Comparison of ENCODE assay signal across 8 cellular contexts in the genomic region with DNA sequence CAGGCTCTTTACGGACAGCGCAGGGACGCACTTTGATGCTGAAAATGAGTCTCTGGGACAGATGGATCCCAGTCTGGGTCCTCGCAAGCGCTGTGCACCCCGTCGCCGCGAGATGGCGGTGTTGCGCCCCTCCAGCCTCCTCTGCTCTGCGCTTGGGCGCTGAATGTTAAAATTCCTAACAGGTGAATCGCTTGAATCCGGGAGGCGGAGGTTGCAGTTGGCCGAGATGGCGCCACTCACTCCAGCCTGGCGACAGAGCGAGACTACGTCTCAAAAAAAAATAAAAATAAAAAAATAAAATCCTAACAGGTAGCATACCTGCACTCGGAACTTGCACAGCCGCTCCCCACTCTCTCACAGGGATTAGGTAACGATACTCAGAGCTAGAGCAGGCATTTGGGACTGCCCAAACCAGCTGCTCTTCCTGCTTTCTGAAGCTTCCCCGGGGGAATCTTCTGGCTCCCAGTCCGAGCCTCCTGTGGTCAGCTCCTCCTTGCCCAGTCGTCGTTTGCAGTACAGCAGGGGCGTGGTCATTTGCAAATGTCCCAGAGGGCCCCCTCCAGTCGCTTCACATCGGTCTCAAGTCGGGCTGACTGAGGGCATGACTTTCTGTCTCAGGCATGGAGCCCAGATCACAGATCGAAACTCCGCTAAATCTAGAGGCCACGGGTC. TPM values are rescaled to one million over a fixed set of nuclear protein-coding genes. Genes with fewer than 3 reads are reported as not detected.
DNase-seq lines count a peak whose midpoint lies in the region; ATAC-seq and TF ChIP-seq lines count a peak whose summit lies in the region.

No MANE protein-coding gene starts in this region.

- peak overlapping the region; percentile 56; the same call in 1 of the 2 replicates for H3K9ac ChIP-seq in iPS-20b (ENCODE audit: low read depth, low read length)

- H3K36me3 ChIP-seq in WERI-Rb-1 = no peaks in the 10 kb centered on the region
- H3K36me3 ChIP-seq in iPS-20b (ENCODE audit: insufficient read depth, low read depth, low read length) = no peaks in the 10 kb centered on the region

- no peaks in the 10 kb centered on the region for H3K9me3 ChIP-seq in WERI-Rb-1 (ENCODE audit: severe bottlenecking)
- H3K9me3 ChIP-seq in iPS-20b (ENCODE audit: insufficient read depth, low read depth, low read length) = no peaks in the 10 kb centered on the region

- DNase-seq in AG20443 (ENCODE audit: low spot score) (peak; percentile 93), M059J (ENCODE audit: low read depth) (peak; percentile 83), WERI-Rb-1 (peak; percentile 65), cardiac fibroblast (ENCODE audit: low read depth in 2 of 2) (peak; percentile 64 to 82), smooth muscle cell of the brain vasculature (ENCODE audit: low read depth, low spot score) (peak; percentile 6)

- H3K4me3 ChIP-seq in WERI-Rb-1 (ENCODE audit: low read depth, low read length) (peak overlapping the region; percentile 29), cardiac fibroblast (replicated peaks in 1 of 2; ENCODE audit: low read depth in 2 of 2, low read length in 2 of 2) (peak overlapping the region in 1 of 2 donors; percentile 32), iPS-20b (ENCODE audit: low read length) (peak overlapping the region; percentile 54)

- peak; percentile 82 for TF ChIP-seq CTCF in WERI-Rb-1 (IDR thresholded peaks at IDR 0.05; ENCODE audit: low read depth, low read length)
- TF ChIP-seq CTCF in cardiac fibroblast (IDR thresholded peaks at IDR 0.05; ENCODE audit: low read depth, low read length) = peak; percentile 97

- H3K4me1 ChIP-seq in iPS-20b (ENCODE audit: insufficient read depth, low read length) = peaks cover 9% of the 10 kb centered on the region; the same call in 1 of the 2 replicates

- ATAC-seq in GM18511 (IDR thresholded peaks at IDR 0.05; ENCODE audit: unreplicated experiment) = peak; percentile 64
- ATAC-seq in HG03039 (IDR thresholded peaks at IDR 0.05; ENCODE audit: unreplicated experiment) = no peak

- H3K27ac ChIP-seq in WERI-Rb-1 (no peak overlapping the region), iPS-20b (ENCODE audit: low read length) (no peak overlapping the region)

- no peaks in the 10 kb centered on the region for H3K27me3 ChIP-seq in WERI-Rb-1 (ENCODE audit: insufficient read depth, low read depth, severe bottlenecking)
- H3K27me3 ChIP-seq in iPS-20b (ENCODE audit: insufficient read depth, low read length) = 0 out of 2 replicates have a peak, but pooled peaks cover 4% of the 10 kb centered on the region

RNA-seq across cellular contexts. Expression of gene OSGIN1, which starts 26.2 kb away (rescaled TPM):
- total RNA-seq in M059J (2014; rRNA removed; shearing (Covaris generic)) = 3.6 and 4.0 TPM in 2 replicates

RNA-seq across cellular contexts. Expression of gene MLYCD, which starts 27.9 kb away (rescaled TPM):
- total RNA-seq in M059J (2014; rRNA removed; shearing (Covaris generic)) = 1.2 and 2.0 TPM in 2 replicates

RNA-seq across cellular contexts. Expression of gene NECAB2, which starts 41.2 kb away (rescaled TPM):
- not detected in 2 replicates for total RNA-seq in M059J (2014; rRNA removed; shearing (Covaris generic))

Comparison
In these comparisons a context has a peak if more than half of its experiments do, and no peak if none do; other contexts are left out.
1. DNase-seq: peak in every context shown above with its lines; median percentile 93 in AG20443; 83 in M059J; 73 in cardiac fibroblast; 65 in WERI-Rb-1; 6 in smooth muscle cell of the brain vasculature.